Comparison of ENCODE assay signal across 12 cellular contexts in genomic region chr4:30269850-30270249, GRCh38.
DNase-seq lines count a peak whose midpoint lies in the region; ATAC-seq and TF ChIP-seq lines count a peak whose summit lies in the region.
"Had no signal": no experiment of that assay in that cellular context is flagged by ENCODE, and none has a peak within 500 bp of the region (broad histone marks: within the 10 kb centered on the region; RNA-seq: fewer than 3 reads in every experiment).

No MANE protein-coding gene starts in this region.

- CTCF ChIA-PET in HCT116 (lab: Charles Lee) = no interaction called here

- peak; percentile 64 for TF ChIP-seq RAD21 in HCT116 (IDR thresholded peaks at IDR 0.05; ENCODE audit: low read depth)

- H3K27ac ChIP-seq in HCT116 (ENCODE audit: low read depth, low read length) = no peak overlapping the region
- H3K27ac ChIP-seq in RWPE2 (ENCODE audit: poor library complexity, severe bottlenecking) = no peak overlapping the region
- H3K27ac ChIP-seq: neutrophil had no signal

- no peaks in the 10 kb centered on the region for H3K27me3 ChIP-seq in HCT116 (ENCODE audit: insufficient read depth, low read length)
- no peaks in the 10 kb centered on the region for H3K27me3 ChIP-seq in RWPE2 (ENCODE audit: insufficient read depth, poor library complexity, severe bottlenecking)
- H3K27me3 ChIP-seq: neutrophil had no signal

- TF ChIP-seq CTCF in HCT116 (IDR thresholded peaks at IDR 0.05 in 2 of 3, conservative IDR thresholded peaks at IDR 0.05 in 1 of 3; ENCODE audit: borderline replicate concordance in 1 of 3, insufficient read depth in 1 of 3, low read depth in 2 of 3, low read length in 2 of 3) (peak; percentile 23 to 76 (median 50); a peak in 5 of 6 replicates), RWPE2 (IDR thresholded peaks at IDR 0.05; ENCODE audit: poor library complexity, severe bottlenecking) (peak; percentile 62), fibroblast of the aortic adventitia (IDR thresholded peaks at IDR 0.05; ENCODE audit: insufficient read depth, low read length) (peak; percentile 6)

- DNase-seq in A172 (ENCODE audit: low spot score) = peak; percentile 8
- DNase-seq in HCT116 (ENCODE audit: low read depth, low spot score) = peak; percentile 43
- no peak for DNase-seq in RWPE2 (ENCODE audit: low spot score)
- no peak for DNase-seq in fibroblast of the aortic adventitia (ENCODE audit: low read depth)
- DNase-seq in natural killer cell treated with Interleukin-12 subunit alpha and Interleukin-12 subunit beta and Interleukin-15 and Interleukin-18, amount 100 ng/mL, for 72 hours (ENCODE audit: low spot score) = no peak
- no peak for DNase-seq in NCI-H1930 (lab: John Stamatoyannopoulos, UW)
- DNase-seq: NCI-H1417; stimulated activated CD4-positive, alpha-beta T cell treated with anti-CD3 and anti-CD28 coated beads, Interleukin-12 subunit alpha, Interleukin-12 subunit beta, amount 100 ng/mL, for 4 hours had no signal

- peaks cover 6% of the 10 kb centered on the region for H3K36me3 Mint-ChIP-seq in natural killer cell treated with Interleukin-12 subunit alpha and Interleukin-12 subunit beta and Interleukin-15 and Interleukin-18, amount 100 ng/mL, for 72 hours
- H3K36me3 Mint-ChIP-seq: activated naive CD8-positive, alpha-beta T cell had no signal

- no peak overlapping the region for H3K27ac Mint-ChIP-seq in natural killer cell treated with Interleukin-12 subunit alpha and Interleukin-12 subunit beta and Interleukin-15 and Interleukin-18, amount 100 ng/mL, for 72 hours
- H3K27ac Mint-ChIP-seq: activated naive CD8-positive, alpha-beta T cell had no signal

- no peaks in the 10 kb centered on the region for H4K20me1 ChIP-seq in HCT116 (ENCODE audit: insufficient read depth)

- BruUV-seq in HCT116 (replicated peaks; lab: Mats Ljungman, UMichigan) = no TSS peak

- intact Hi-C loops in HCT116 (cut with micrococcal nuclease) = no loop called here

- RAD21 ChIA-PET in HCT116 (lab: Charles Lee; ENCODE audit: low non-redundant PET in 1 of 2, low total read pairs in 2 of 2, uncharacterized antibody in 2 of 2, unreplicated experiment in 2 of 2) = no interaction called here

- ATAC-seq in HCT116 = peak; percentile 94
- no peak for ATAC-seq in RWPE2 (ENCODE audit: low read depth)
- ATAC-seq in GM18502 (IDR thresholded peaks at IDR 0.05; ENCODE audit: poor library complexity, unreplicated experiment) = no peak
- ATAC-seq in GM19351 (IDR thresholded peaks at IDR 0.05; ENCODE audit: unreplicated experiment) = no peak
- ATAC-seq in natural killer cell treated with Interleukin-12 subunit alpha and Interleukin-12 subunit beta and Interleukin-15 and Interleukin-18, amount 100 ng/mL, for 72 hours = no peak

- peaks cover 21% of the 10 kb centered on the region for H3K9me3 Mint-ChIP-seq in natural killer cell treated with Interleukin-12 subunit alpha and Interleukin-12 subunit beta and Interleukin-15 and Interleukin-18, amount 100 ng/mL, for 72 hours

- no peaks in the 10 kb centered on the region for H3K4me1 Mint-ChIP-seq in natural killer cell treated with Interleukin-12 subunit alpha and Interleukin-12 subunit beta and Interleukin-15 and Interleukin-18, amount 100 ng/mL, for 72 hours (ENCODE audit: low read depth in 2 of 2)

- no peak overlapping the region for H3K9ac ChIP-seq in HCT116 (ENCODE audit: low read length)

- peaks cover 0 to 3% of the 10 kb centered on the region in 2 experiments; a peak in 1 of 4 replicates for H3K9me3 ChIP-seq in HCT116 (ENCODE audit: control insufficient read depth in 1 of 2, insufficient read depth in 1 of 2, low read depth in 1 of 2, low read length in 2 of 2)
- peaks cover 2% of the 10 kb centered on the region for H3K9me3 ChIP-seq in RWPE2 (ENCODE audit: severe bottlenecking)
- H3K9me3 ChIP-seq: neutrophil had no signal

- H2AFZ ChIP-seq in HCT116 (ENCODE audit: low read depth, low read length, poor library complexity, severe bottlenecking) = peak overlapping the region; percentile 90

- H3K4me1 ChIP-seq in HCT116 (ENCODE audit: control insufficient read depth in 1 of 2, insufficient read depth in 2 of 2, low read length in 2 of 2) (peaks cover 0 to 8% of the 10 kb centered on the region in 2 experiments; a peak in 2 of 4 replicates), RWPE2 (ENCODE audit: insufficient read depth, poor library complexity, severe bottlenecking) (peaks cover 14% of the 10 kb centered on the region)

- H3K36me3 ChIP-seq in HCT116 (ENCODE audit: control insufficient read depth in 1 of 2, insufficient read depth in 2 of 2, low read length in 2 of 2) = no peaks in the 10 kb centered on the region
- no peaks in the 10 kb centered on the region for H3K36me3 ChIP-seq in RWPE2 (ENCODE audit: low read depth)
- H3K36me3 ChIP-seq: neutrophil had no signal

- POLR2A ChIA-PET in HCT116 (lab: Charles Lee) = no interaction called here

- H3K9me2 ChIP-seq in HCT116 (ENCODE audit: insufficient read depth) = no peaks in the 10 kb centered on the region

- H3K79me2 ChIP-seq in HCT116 (ENCODE audit: insufficient read depth, low read length) = no peaks in the 10 kb centered on the region

- H3K4me3 Mint-ChIP-seq in natural killer cell treated with Interleukin-12 subunit alpha and Interleukin-12 subunit beta and Interleukin-15 and Interleukin-18, amount 100 ng/mL, for 72 hours = no peak overlapping the region
- H3K4me3 Mint-ChIP-seq: activated naive CD8-positive, alpha-beta T cell had no signal

- no peaks in the 10 kb centered on the region for H3K27me3 Mint-ChIP-seq in natural killer cell treated with Interleukin-12 subunit alpha and Interleukin-12 subunit beta and Interleukin-15 and Interleukin-18, amount 100 ng/mL, for 72 hours
- H3K27me3 Mint-ChIP-seq: activated naive CD8-positive, alpha-beta T cell had no signal

- peak overlapping the region; percentile 49 for H3K4me2 ChIP-seq in HCT116 (ENCODE audit: low read length)

- TF ChIP-seq POLR2A in HCT116 (IDR thresholded peaks at IDR 0.05; ENCODE audit: borderline replicate concordance, extremely low read depth, insufficient read depth, insufficient read length) = no peak

- 0 out of 4 replicates have a peak overlapping the region, but pooled peaks of 1 of the 2 experiments have one; percentile 9 for H3K4me3 ChIP-seq in HCT116 (replicated peaks in 1 of 2; ENCODE audit: low read depth in 1 of 2, low read length in 2 of 2)
- no peak overlapping the region for H3K4me3 ChIP-seq in RWPE2 (ENCODE audit: severe bottlenecking)
- no peak overlapping the region for H3K4me3 ChIP-seq in fibroblast of the aortic adventitia (ENCODE audit: low read depth, low read length)

TF ChIP-seq in HCT116, 20 proteins besides CTCF, POLR2A, EP300 and RAD21:
- TF ChIP-seq ATF3 (IDR thresholded peaks at IDR 0.05) = no peak
- TF ChIP-seq CEBPB (IDR thresholded peaks at IDR 0.05; ENCODE audit: low read depth) = no peak
- TF ChIP-seq SIN3A (IDR thresholded peaks at IDR 0.05; ENCODE audit: low read depth) = 0 out of 2 replicates have a peak, but pooled peaks have one; percentile 34
- TF ChIP-seq, protein P1, sequence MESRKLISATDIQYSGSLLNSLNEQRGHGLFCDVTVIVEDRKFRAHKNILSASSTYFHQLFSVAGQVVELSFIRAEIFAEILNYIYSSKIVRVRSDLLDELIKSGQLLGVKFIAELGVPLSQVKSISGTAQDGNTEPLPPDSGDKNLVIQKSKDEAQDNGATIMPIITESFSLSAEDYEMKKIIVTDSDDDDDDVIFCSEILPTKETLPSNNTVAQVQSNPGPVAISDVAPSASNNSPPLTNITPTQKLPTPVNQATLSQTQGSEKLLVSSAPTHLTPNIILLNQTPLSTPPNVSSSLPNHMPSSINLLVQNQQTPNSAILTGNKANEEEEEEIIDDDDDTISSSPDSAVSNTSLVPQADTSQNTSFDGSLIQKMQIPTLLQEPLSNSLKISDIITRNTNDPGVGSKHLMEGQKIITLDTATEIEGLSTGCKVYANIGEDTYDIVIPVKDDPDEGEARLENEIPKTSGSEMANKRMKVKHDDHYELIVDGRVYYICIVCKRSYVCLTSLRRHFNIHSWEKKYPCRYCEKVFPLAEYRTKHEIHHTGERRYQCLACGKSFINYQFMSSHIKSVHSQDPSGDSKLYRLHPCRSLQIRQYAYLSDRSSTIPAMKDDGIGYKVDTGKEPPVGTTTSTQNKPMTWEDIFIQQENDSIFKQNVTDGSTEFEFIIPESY (IDR thresholded peaks at IDR 0.05; ENCODE audit: extremely low read depth, insufficient replicate concordance, low read length) = no peak
- TF ChIP-seq ZFX (IDR thresholded peaks at IDR 0.05) = no peak
- TF ChIP-seq CBX3 (IDR thresholded peaks at IDR 0.05; ENCODE audit: low read depth) = peak; percentile 53; the same call in 1 of the 2 replicates
- TF ChIP-seq SP1 (IDR thresholded peaks at IDR 0.05; ENCODE audit: low read depth) = peak; percentile 20; the same call in 1 of the 2 replicates
- no peak for TF ChIP-seq YY1 (IDR thresholded peaks at IDR 0.05; ENCODE audit: extremely low read depth, insufficient replicate concordance, low read depth, low read length)

Comparison
In these comparisons a context has a peak if more than half of its experiments do, and no peak if none do; other contexts are left out.
1. DNase-seq: peak in A172 (single experiment) and HCT116 (single experiment); none in RWPE2 (single experiment), fibroblast of the aortic adventitia (single experiment), natural killer cell treated with Interleukin-12 subunit alpha and Interleukin-12 subunit beta and Interleukin-15 and Interleukin-18, amount 100 ng/mL, for 72 hours (single experiment) and NCI-H1930 (0 of 2).
2. CTCF ChIP-seq: peak in every context shown above with its lines; median percentile 62 in RWPE2; 50 in HCT116; 6 in fibroblast of the aortic adventitia.